14 cellular contexts compared by ENCODE assay signal in genomic region chr1:92324784-92325183, GRCh38. TPM values are rescaled to one million over a fixed set of nuclear protein-coding genes. Genes with fewer than 3 reads are reported as not detected.
DNase-seq lines count a peak whose midpoint lies in the region; ATAC-seq and TF ChIP-seq lines count a peak whose summit lies in the region.
"Had no signal": no experiment of that assay in that cellular context is flagged by ENCODE, and none has a peak within 500 bp of the region (broad histone marks: within the 10 kb centered on the region; RNA-seq: fewer than 3 reads in every experiment).

No MANE protein-coding gene starts in this region.

- no peak for DNase-seq in activated CD4-positive, alpha-beta T cell treated with anti-CD3 and anti-CD28 coated beads, Interleukin-2, amount 10 ng/mL, durations not matched to agents 7 days and 5 days
- DNase-seq in activated CD4-positive, alpha-beta T cell treated with anti-CD3 and anti-CD28 coated beads, Interleukin-2, amount 50 U/mL, for 4 hours = no peak
- DNase-seq in CD4-positive, alpha-beta T cell = no peak
- DNase-seq in NCI-H69 (lab: John Stamatoyannopoulos, UW) (peak; percentile 18), fibroblast of villous mesenchyme (ENCODE audit: low read depth) (peak; percentile 22), NCI-H774 (lab: John Stamatoyannopoulos, UW) (no peak), SK-N-DZ (ENCODE audit: low spot score) (no peak), inferior parietal cortex (ENCODE audit: extremely low spot score) (no peak)
- DNase-seq: EL, NCI-H1436, NCI-H2107, NCI-H345, NCI-H526 treated with DMSO at 0.1 percent for 48 hours had no signal

- intact Hi-C loops in CD4-positive, alpha-beta T cell (cut with DNase I, micrococcal nuclease) = loop anchor here in 1 of 2 experiments (5.0 kb wide), 1 partner anchor 38 kb away; no protein-coding TSS in a partner anchor

- H3K27me3 Mint-ChIP-seq in activated CD4-positive, alpha-beta T cell treated with anti-CD3 and anti-CD28 coated beads, Interleukin-2, amount 10 ng/mL, durations not matched to agents 7 days and 5 days = no peaks in the 10 kb centered on the region
- H3K27me3 Mint-ChIP-seq in CD4-positive, alpha-beta T cell = no peaks in the 10 kb centered on the region
- H3K27me3 Mint-ChIP-seq: IgD-negative memory B cell had no signal

- peaks cover 77% of the 10 kb centered on the region for H3K36me3 Mint-ChIP-seq in activated CD4-positive, alpha-beta T cell treated with anti-CD3 and anti-CD28 coated beads, Interleukin-2, amount 10 ng/mL, durations not matched to agents 7 days and 5 days (ENCODE audit: low read depth)
- H3K36me3 Mint-ChIP-seq in CD4-positive, alpha-beta T cell (ENCODE audit: low read depth) = peaks cover 77% of the 10 kb centered on the region

- H3K4me1 Mint-ChIP-seq in activated CD4-positive, alpha-beta T cell treated with anti-CD3 and anti-CD28 coated beads, Interleukin-2, amount 10 ng/mL, durations not matched to agents 7 days and 5 days = peaks cover 18% of the 10 kb centered on the region
- peaks cover 6% of the 10 kb centered on the region for H3K4me1 Mint-ChIP-seq in CD4-positive, alpha-beta T cell (ENCODE audit: low read depth)
- H3K4me1 Mint-ChIP-seq: IgD-negative memory B cell had no signal

- POLR2A ChIA-PET in activated CD4-positive, alpha-beta T cell treated with anti-CD3 and anti-CD28 coated beads, Interleukin-2, amount 10 ng/mL, durations not matched to agents 7 days and 5 days (lab: Charles Lee) = no interaction called here
- POLR2A ChIA-PET in CD4-positive, alpha-beta T cell (lab: Charles Lee) = interaction anchor here (1.2 kb wide), 1 partner anchor 161 kb away, joined by 3 read pairs; no protein-coding TSS in a partner anchor

- ATAC-seq in CD4-positive, alpha-beta T cell (ENCODE audit: poor library complexity) = no peak

- H3K27ac Mint-ChIP-seq in activated CD4-positive, alpha-beta T cell treated with anti-CD3 and anti-CD28 coated beads, Interleukin-2, amount 10 ng/mL, durations not matched to agents 7 days and 5 days = no peak overlapping the region
- H3K27ac Mint-ChIP-seq in CD4-positive, alpha-beta T cell = peak overlapping the region; percentile 38

- no peak for TF ChIP-seq CTCF in CD4-positive, alpha-beta T cell (IDR thresholded peaks at IDR 0.05)
- TF ChIP-seq CTCF in fibroblast of villous mesenchyme (IDR thresholded peaks at IDR 0.05; ENCODE audit: insufficient read depth, low read depth, low read length) = no peak

- CTCF ChIA-PET in activated CD4-positive, alpha-beta T cell treated with anti-CD3 and anti-CD28 coated beads, Interleukin-2, amount 10 ng/mL, durations not matched to agents 7 days and 5 days (lab: Charles Lee) = no interaction called here
- CTCF ChIA-PET in CD4-positive, alpha-beta T cell (lab: Charles Lee) = no interaction called here

- H3K27ac ChIP-seq in CD4-positive, alpha-beta T cell (ENCODE audit: low read depth, low read length) = no peak overlapping the region

- peaks cover 38% of the 10 kb centered on the region for H3K9me3 Mint-ChIP-seq in activated CD4-positive, alpha-beta T cell treated with anti-CD3 and anti-CD28 coated beads, Interleukin-2, amount 10 ng/mL, durations not matched to agents 7 days and 5 days
- H3K9me3 Mint-ChIP-seq in CD4-positive, alpha-beta T cell = peaks cover 18% of the 10 kb centered on the region

- H3K27me3 ChIP-seq in CD4-positive, alpha-beta T cell (ENCODE audit: control insufficient read depth, insufficient read depth, low read length) = no peaks in the 10 kb centered on the region

- peak overlapping the region; percentile 25 for H3K4me3 Mint-ChIP-seq in activated CD4-positive, alpha-beta T cell treated with anti-CD3 and anti-CD28 coated beads, Interleukin-2, amount 10 ng/mL, durations not matched to agents 7 days and 5 days
- H3K4me3 Mint-ChIP-seq in CD4-positive, alpha-beta T cell = no peak overlapping the region

- H3K9me3 ChIP-seq in CD4-positive, alpha-beta T cell (ENCODE audit: control insufficient read depth, low read length) = peaks cover 23% of the 10 kb centered on the region

- H3K4me3 ChIP-seq in fibroblast of villous mesenchyme (ENCODE audit: low read depth, low read length) = no peak overlapping the region

RNA-seq across cellular contexts. Expression of gene RPAP2, which starts 25.9 kb away (rescaled TPM):
- 10 to 100 TPM; 28.1 to 35.3 TPM for total RNA-seq in activated CD4-positive, alpha-beta T cell treated with anti-CD3 and anti-CD28 coated beads, Interleukin-2, amount 10 ng/mL, durations not matched to agents 7 days and 5 days
- total RNA-seq in CD4-positive, alpha-beta T cell = 10 to 100 TPM; 23.4 to 26.5 TPM
- total RNA-seq in fibroblast of villous mesenchyme = 5.5 and 9.9 TPM in 2 replicates
- polyA plus RNA-seq in SK-N-DZ (2014; cell fraction: cytosol; rRNA removed) = 5.8 and 6.1 TPM in 2 replicates
- polyA plus RNA-seq in SK-N-DZ (2014; cell fraction: nucleus; rRNA removed) = 2.0 and 3.4 TPM in 2 replicates

RNA-seq across cellular contexts. Expression of gene GLMN, which starts 26.0 kb away (rescaled TPM):
- total RNA-seq in activated CD4-positive, alpha-beta T cell treated with anti-CD3 and anti-CD28 coated beads, Interleukin-2, amount 10 ng/mL, durations not matched to agents 7 days and 5 days = 10 to 100 TPM; 14.2 to 18.2 TPM
- total RNA-seq in CD4-positive, alpha-beta T cell = 10 to 100 TPM in 1 of 2 experiments, 1 to 10 TPM in 1; 7.7 to 11.7 TPM
- 10.3 and 16.4 TPM in 2 replicates for total RNA-seq in fibroblast of villous mesenchyme
- polyA plus RNA-seq in SK-N-DZ (2014; cell fraction: cytosol; rRNA removed) = 13.1 and 14.5 TPM in 2 replicates
- polyA plus RNA-seq in SK-N-DZ (2014; cell fraction: nucleus; rRNA removed) = 15.8 and 28.6 TPM in 2 replicates

Comparison
In these comparisons a context has a peak if more than half of its experiments do, and no peak if none do; other contexts are left out.
1. DNase-seq: peak in NCI-H69 (single experiment) and fibroblast of villous mesenchyme (single experiment); none in activated CD4-positive, alpha-beta T cell treated with anti-CD3 and anti-CD28 coated beads, Interleukin-2, amount 10 ng/mL, durations not matched to agents 7 days and 5 days (single experiment), activated CD4-positive, alpha-beta T cell treated with anti-CD3 and anti-CD28 coated beads, Interleukin-2, amount 50 U/mL, for 4 hours (0 of 2), CD4-positive, alpha-beta T cell (0 of 10), NCI-H774 (single experiment), SK-N-DZ (single experiment) and inferior parietal cortex (single experiment).